Comparison of ENCODE assay signal across 8 cellular contexts in the genomic region with DNA sequence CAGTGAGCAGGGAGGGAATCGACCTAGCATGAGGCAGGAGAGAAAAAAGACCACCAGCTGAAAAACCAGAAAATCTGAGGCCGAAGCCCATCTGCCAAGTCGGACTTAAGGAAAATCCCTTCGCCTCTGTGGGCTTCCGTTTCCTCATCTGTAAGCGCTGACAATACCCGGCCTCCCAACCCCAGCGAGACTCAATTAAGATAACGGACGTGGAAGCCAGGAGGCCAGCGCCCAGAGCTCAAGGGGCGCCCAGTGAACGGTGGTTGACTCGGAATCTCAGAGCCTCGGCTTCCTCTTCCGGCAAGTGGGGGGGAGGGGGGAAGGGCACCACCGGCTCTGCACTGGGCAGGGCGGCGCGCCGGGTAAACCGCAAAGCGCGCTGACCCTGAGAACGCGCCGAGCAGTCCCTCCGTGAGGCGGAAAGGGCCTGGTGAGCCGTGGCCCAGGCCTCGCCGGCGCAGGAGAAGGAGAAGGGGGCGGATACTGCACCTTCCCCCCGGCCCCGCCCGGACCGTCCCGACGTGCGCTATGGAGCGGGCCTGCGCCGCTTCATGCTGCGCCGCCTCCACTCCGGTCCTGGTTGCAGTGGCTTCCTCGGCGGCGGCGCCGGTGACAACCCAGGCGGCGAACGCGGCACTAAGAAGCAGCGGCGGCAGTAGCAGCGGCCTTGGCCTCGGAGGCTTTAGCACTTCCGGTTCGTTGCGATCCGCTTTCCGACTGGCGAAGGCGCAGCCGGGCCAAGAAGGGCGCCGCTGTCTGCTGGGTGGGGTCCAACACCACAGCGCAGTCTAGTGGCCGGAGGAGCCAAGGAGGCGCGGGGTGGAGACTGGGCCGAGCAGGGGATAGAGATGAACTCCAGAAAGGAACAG. TPM values are rescaled to one million over a fixed set of nuclear protein-coding genes. Genes with fewer than 3 reads are reported as not detected.
DNase-seq lines count a peak whose midpoint lies in the region; ATAC-seq, FAIRE-seq and TF ChIP-seq lines count a peak whose summit lies in the region.

A gene (minus strand): TSS at position 693 of the 869 bp plus-strand sequence. CDS start 5,136 bp downstream, outside the sequence.

- H3K79me2 ChIP-seq in OCI-LY1 (ENCODE audit: insufficient read depth, low read length) (peaks cover 29% of the 10 kb centered on the region), endothelial cell of umbilical vein (ENCODE audit: control insufficient read depth, insufficient read depth, low read length) (peaks cover 32% of the 10 kb centered on the region)

- 1% methylated on average over 75 of the region's 75 CpGs for whole genome bisulfite sequencing in HUES64

- no peaks in the 10 kb centered on the region for H3K9me3 ChIP-seq in HUES64 (ENCODE audit: insufficient read depth, low read depth, low read length)
- no peaks in the 10 kb centered on the region for H3K9me3 ChIP-seq in OCI-LY1 (ENCODE audit: low read length)
- H3K9me3 ChIP-seq in endothelial cell of umbilical vein (replicated peaks; ENCODE audit: control insufficient read depth, insufficient read depth, low read length), result no peaks in the 10 kb centered on the region

- H3K4me1 ChIP-seq in HUES64 (ENCODE audit: insufficient read depth, low read length) (peaks cover 8% of the 10 kb centered on the region; the same call in 1 of the 2 replicates), OCI-LY1 (ENCODE audit: insufficient read depth, low read length, severe bottlenecking) (peaks cover 21% of the 10 kb centered on the region), endothelial cell of umbilical vein (ENCODE audit: control insufficient read depth, extremely low read depth, insufficient read depth, low read length) (peaks cover 19% of the 10 kb centered on the region)

- H4K20me1 ChIP-seq in OCI-LY1 (ENCODE audit: insufficient read depth, low read length), result no peaks in the 10 kb centered on the region
- H4K20me1 ChIP-seq in endothelial cell of umbilical vein (replicated peaks; ENCODE audit: control insufficient read depth, extremely low read depth, insufficient read depth, low read length), result peaks cover 2% of the 10 kb centered on the region

- peak within 1 kb of the TSS; percentile 97 for H3K4me2 ChIP-seq in OCI-LY1 (ENCODE audit: low read length)
- peak within 1 kb of the TSS; percentile 95 for H3K4me2 ChIP-seq in endothelial cell of umbilical vein (ENCODE audit: insufficient read depth, low read length)

- peak; percentile 88 for ATAC-seq in GM21423 (IDR thresholded peaks at IDR 0.05; ENCODE audit: unreplicated experiment)

- H3K4me3 ChIP-seq in HUES64 (ENCODE audit: low read length), result peak within 1 kb of the TSS; percentile 83
- H3K4me3 ChIP-seq in OCI-LY1 (ENCODE audit: low read depth, low read length, poor library complexity, severe bottlenecking), result peak within 1 kb of the TSS; percentile 89
- H3K4me3 ChIP-seq in endothelial cell of umbilical vein (replicated peaks in 1 of 3; ENCODE audit: insufficient read depth in 1 of 3, low read depth in 1 of 3, low read length in 3 of 3), result peak within 1 kb of the TSS; percentile 67 to 96 (median 92)

- H3K9me2 ChIP-seq in OCI-LY1 (ENCODE audit: low read depth, low read length), result no peaks in the 10 kb centered on the region

- H3K27ac ChIP-seq in HUES64 (ENCODE audit: low read depth, low read length) (peak within 1 kb of the TSS; percentile 95), OCI-LY1 (ENCODE audit: low read depth, low read length, poor library complexity, severe bottlenecking) (peak within 1 kb of the TSS; percentile 70), endothelial cell of umbilical vein (ENCODE audit: insufficient read depth, low read depth, low read length) (peak within 1 kb of the TSS; percentile 70)

- H3K9ac ChIP-seq in HUES64 (ENCODE audit: low read depth, low read length) (peak within 1 kb of the TSS; percentile 94), OCI-LY1 (ENCODE audit: low read length) (peak within 1 kb of the TSS; percentile 87), endothelial cell of umbilical vein (replicated peaks; ENCODE audit: extremely low read depth, insufficient read depth, low read length) (peak within 1 kb of the TSS; percentile 90)

- H3K36me3 ChIP-seq in HUES64 (ENCODE audit: insufficient read depth, low read length) (peaks cover 30% of the 10 kb centered on the region), OCI-LY1 (ENCODE audit: insufficient read depth, low read length) (peaks cover 26% of the 10 kb centered on the region), endothelial cell of umbilical vein (ENCODE audit: control insufficient read depth in 2 of 2, extremely low read depth in 1 of 2, insufficient read depth in 2 of 2, low read length in 2 of 2) (no peaks in the 10 kb centered on the region)

- H3K27me3 ChIP-seq in HUES64 (ENCODE audit: insufficient read depth, low read length), result no peaks in the 10 kb centered on the region
- no peaks in the 10 kb centered on the region for H3K27me3 ChIP-seq in OCI-LY1 (ENCODE audit: insufficient read depth, low read length)
- H3K27me3 ChIP-seq in endothelial cell of umbilical vein (ENCODE audit: control insufficient read depth in 2 of 2, insufficient read depth in 2 of 2, low read length in 2 of 2), result no peaks in the 10 kb centered on the region

- TF ChIP-seq CTCF in D721Med (IDR thresholded peaks at IDR 0.05; ENCODE audit: insufficient read depth, missing control alignments), result peak; percentile 96
- peak; percentile 97 for TF ChIP-seq CTCF in OCI-LY1 (IDR thresholded peaks at IDR 0.05; ENCODE audit: low read length)
- TF ChIP-seq CTCF in endothelial cell of umbilical vein (IDR thresholded peaks at IDR 0.05; ENCODE audit: extremely low read depth in 1 of 2, insufficient read depth in 1 of 2, low read depth in 1 of 2, low read length in 2 of 2), result peak; percentile 98

- H3K9me1 ChIP-seq in endothelial cell of umbilical vein (replicated peaks; ENCODE audit: control insufficient read depth, extremely low read depth, insufficient read depth, low read length), result no peaks in the 10 kb centered on the region

- peak within 1 kb of the TSS; percentile 68 for H2AFZ ChIP-seq in OCI-LY1 (ENCODE audit: low read length)
- H2AFZ ChIP-seq in endothelial cell of umbilical vein (ENCODE audit: low read depth, low read length), result peak within 1 kb of the TSS; percentile 89

- intact Hi-C loops in endothelial cell of umbilical vein (cut with micrococcal nuclease), result loop anchor here (1.0 to 2.0 kb wide), 4 partner anchors 13 to 354 kb away; a partner anchor contains a TSS

- FAIRE-seq in D721Med (lab: Jason Lieb, UNC) (no peak), endothelial cell of umbilical vein (lab: Jason Lieb, UNC) (peak; percentile 97)

- POLR2A ChIA-PET in endothelial cell of umbilical vein (lab: Charles Lee), result interaction anchor here (0.6 to 1.1 kb wide), 6 partner anchors 9 to 219 kb away, joined by 3 to 11 read pairs (median 5); no protein-coding TSS in a partner anchor

- dilution Hi-C loops in endothelial cell of umbilical vein (cut with MboI; ENCODE audit: extremely low pct_ligation_motif_present, low sequenced_read_pairs), result no loop called here

- CTCF ChIA-PET in endothelial cell of umbilical vein (lab: Charles Lee), result interaction anchor here (0.9 to 2.1 kb wide), 3 partner anchors 8 to 73 kb away, joined by 5 to 9 read pairs (median 6); no protein-coding TSS in a partner anchor

- H3F3A ChIP-seq in OCI-LY1 (ENCODE audit: insufficient read depth, low read length), result no peaks in the 10 kb centered on the region

- DNase-seq in D721Med (ENCODE audit: insufficient read length, low spot score) (peak; percentile 60), endothelial cell of umbilical vein (ENCODE audit: low read depth, low spot score) (peak; percentile 92), middle frontal gyrus (ENCODE audit: extremely low spot score, low spot score) (peak; percentile 85)
- DNase-seq in activated CD8-positive, alpha-beta memory T cell treated with anti-CD3 and anti-CD28 coated beads, Interleukin-2, amount 50 U/mL, for 48 hours, result peak; percentile 97
- peak; percentile 83 to 91 for DNase-seq in stimulated activated CD8-positive, alpha-beta memory T cell treated with anti-CD3 and anti-CD28 coated beads, Interleukin-4, amount 100 ng/mL, for 1 hour (ENCODE audit: low read depth in 2 of 2, low spot score in 1 of 2)

- TSS peak; percentile 43 for BruUV-seq in endothelial cell of umbilical vein (replicated peaks; lab: Mats Ljungman, UMichigan)

- TF ChIP-seq POLR2A in endothelial cell of umbilical vein (IDR thresholded peaks at IDR 0.05; ENCODE audit: low read depth, low read length), result peak; percentile 78

TF ChIP-seq in endothelial cell of umbilical vein, 7 proteins besides CTCF, POLR2A, EP300 and RAD21:
- peak; percentile 66 for TF ChIP-seq POLR2AphosphoS5 (IDR thresholded peaks at IDR 0.05; ENCODE audit: insufficient read depth, low read depth, low read length)
- TF ChIP-seq JUN (IDR thresholded peaks at IDR 0.05; ENCODE audit: borderline replicate concordance, insufficient read depth, insufficient read length, low read depth), result no peak
- TF ChIP-seq EZH2 (IDR thresholded peaks at IDR 0.05; ENCODE audit: borderline replicate concordance, low read depth, low read length, severe bottlenecking), result no peak

RNA-seq across cellular contexts. Expression of the gene that starts here (rescaled TPM):
- polyA plus RNA-seq in HUES64 (2013, experiment 1 of 2), result 13.0 TPM
- polyA plus RNA-seq in HUES64 (2013, experiment 2 of 2), result 16.7 TPM
- 34.2 and 35.3 TPM in 2 replicates for total RNA-seq in endothelial cell of umbilical vein
- 9.4 and 12.1 TPM in 2 replicates for polyA plus RNA-seq in endothelial cell of umbilical vein
- 12.1 and 13.4 TPM in 2 replicates for polyA plus RNA-seq in endothelial cell of umbilical vein (2011; cell fraction: cytosol; rRNA removed)
- 21.2 and 27.2 TPM in 2 replicates for polyA plus RNA-seq in endothelial cell of umbilical vein (2011; cell fraction: nucleus; rRNA removed)
- 18.3 and 20.9 TPM in 2 replicates for polyA plus RNA-seq in endothelial cell of umbilical vein (2012)
- 35.3 and 40.5 TPM in 2 replicates for polyA minus RNA-seq in endothelial cell of umbilical vein
- polyA minus RNA-seq in endothelial cell of umbilical vein (2011; cell fraction: cytosol; rRNA and poly(A)+ RNA removed), result 29.2 TPM
- polyA minus RNA-seq in endothelial cell of umbilical vein (2011; cell fraction: nucleus; rRNA and poly(A)+ RNA removed), result 47.8 and 61.8 TPM in 2 replicates

Comparison
In these comparisons a context has a peak if more than half of its experiments do, and no peak if none do; other contexts are left out.
1. Peak in every context shown above with its lines: DNase-seq, ATAC-seq, H3K4me3 ChIP-seq and H3K27ac ChIP-seq.